ENCODE assay signal across 10 cellular contexts in the genomic region with DNA sequence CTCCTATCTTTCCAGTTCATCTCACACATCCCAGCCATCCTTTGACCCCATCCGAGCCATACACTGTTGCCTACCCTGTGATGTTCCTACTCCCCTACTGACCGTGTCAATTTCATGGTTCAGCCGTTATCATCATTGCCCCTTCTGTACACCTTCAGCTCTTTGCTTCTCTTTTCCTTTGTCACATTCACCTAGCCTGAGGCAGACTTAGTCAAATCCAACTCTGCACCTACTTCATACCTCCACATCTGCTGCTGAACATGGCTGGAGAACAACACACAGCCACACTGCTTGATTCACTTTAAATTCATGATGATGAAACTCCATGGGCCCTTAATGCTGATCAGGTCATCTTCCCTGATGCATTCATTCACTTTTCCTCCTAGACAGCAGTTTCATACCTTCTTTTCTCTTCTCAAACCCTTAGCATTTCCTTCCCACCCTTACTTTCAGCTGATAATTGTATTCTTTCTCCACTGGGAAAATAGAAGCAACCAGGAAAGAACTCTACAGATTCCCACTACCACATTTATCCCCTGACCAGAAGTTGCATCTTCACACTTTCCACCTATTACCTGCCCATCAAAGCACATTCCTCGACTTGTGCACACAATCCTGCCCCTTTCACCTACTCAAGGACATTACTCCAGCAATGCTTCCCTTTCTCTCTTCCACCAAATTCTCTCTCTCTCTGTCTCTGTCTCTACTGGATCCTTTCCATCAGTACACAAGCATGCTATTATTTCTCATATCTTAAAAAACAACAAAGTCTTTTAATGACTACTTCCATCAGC. TPM values are rescaled to one million over a fixed set of nuclear protein-coding genes. Genes with fewer than 3 reads are reported as not detected.
"Had no signal": no experiment of that assay in that cellular context is flagged by ENCODE, and none has a peak within 500 bp of the region (broad histone marks: within the 10 kb centered on the region; RNA-seq: fewer than 3 reads in every experiment).

No MANE protein-coding gene starts in this region.

- H3K36me3 ChIP-seq: thyroid gland had no signal

- H3K4me3 Mint-ChIP-seq: activated naive CD4-positive, alpha-beta T cell treated with anti-CD3 and anti-CD28 coated beads, Interleukin-2, amount 10 ng/mL, durations not matched to agents 7 days and 5 days; stimulated activated memory B cell treated with anti-CD40 and anti-IgM and Interleukin-4, amounts not matched to agents 10 μg/mL and 1 μg/mL and 100 μg/mL, for 72 hours had no signal

- H3K27ac ChIP-seq: thyroid gland, VCaP had no signal

- ATAC-seq: stimulated activated memory B cell treated with anti-CD40 and anti-IgM and Interleukin-4, amounts not matched to agents 10 μg/mL and 1 μg/mL and 100 μg/mL, for 72 hours had no signal

- H3K9me3 Mint-ChIP-seq: activated naive CD4-positive, alpha-beta T cell treated with anti-CD3 and anti-CD28 coated beads, Interleukin-2, amount 10 ng/mL, durations not matched to agents 7 days and 5 days; activated T-helper 2 cell treated with anti-CD3 and anti-CD28 coated beads, Interferon-gamma antibody, Interleukin-2, Interleukin-4, amounts not matched to agents 10 μg/mL and 5 μg/mL and 100 μg/mL, durations not matched to agents 14 hours and 24 hours and 36 hours; stimulated activated memory B cell treated with anti-CD40 and anti-IgM and Interleukin-4, amounts not matched to agents 10 μg/mL and 1 μg/mL and 100 μg/mL, for 72 hours had no signal

- H3K9me3 ChIP-seq: thyroid gland had no signal

- H3K27me3 ChIP-seq: thyroid gland had no signal

- H3K27me3 Mint-ChIP-seq: activated naive CD4-positive, alpha-beta T cell treated with anti-CD3 and anti-CD28 coated beads, Interleukin-2, amount 10 ng/mL, durations not matched to agents 7 days and 5 days; stimulated activated memory B cell treated with anti-CD40 and anti-IgM and Interleukin-4, amounts not matched to agents 10 μg/mL and 1 μg/mL and 100 μg/mL, for 72 hours had no signal

- DNase-seq: activated CD4-positive, alpha-beta T cell treated with anti-CD3 and anti-CD28 coated beads for 1 hour; activated CD4-positive, alpha-beta T cell treated with anti-CD3 and anti-CD28 coated beads, Interleukin-2, amount 50 U/mL, for 4 hours; activated naive CD4-positive, alpha-beta T cell treated with anti-CD3 and anti-CD28 coated beads, Interleukin-2, amount 10 ng/mL, durations not matched to agents 7 days and 5 days; activated T-cell treated with anti-CD3 and anti-CD28 coated beads, Interleukin-2, amount 50 U/mL, for 1 hour; mammary epithelial cell; stimulated activated CD4-positive, alpha-beta T cell treated with anti-CD3 and anti-CD28 coated beads, Interleukin-2, amount 100 ng/mL, for 48 hours; thyroid gland had no signal

- H3K36me3 Mint-ChIP-seq: stimulated activated memory B cell treated with anti-CD40 and anti-IgM and Interleukin-4, amounts not matched to agents 10 μg/mL and 1 μg/mL and 100 μg/mL, for 72 hours had no signal

- H3K27ac Mint-ChIP-seq: activated naive CD4-positive, alpha-beta T cell treated with anti-CD3 and anti-CD28 coated beads, Interleukin-2, amount 10 ng/mL, durations not matched to agents 7 days and 5 days; activated T-helper 2 cell treated with anti-CD3 and anti-CD28 coated beads, Interferon-gamma antibody, Interleukin-2, Interleukin-4, amounts not matched to agents 10 μg/mL and 5 μg/mL and 100 μg/mL, durations not matched to agents 14 hours and 24 hours and 36 hours; stimulated activated memory B cell treated with anti-CD40 and anti-IgM and Interleukin-4, amounts not matched to agents 10 μg/mL and 1 μg/mL and 100 μg/mL, for 72 hours had no signal

- H3K4me3 ChIP-seq: thyroid gland had no signal

RNA-seq across cellular contexts. Expression of a gene that starts 59.6 kb away (rescaled TPM):
- polyA plus RNA-seq: mammary epithelial cell had no signal
